In the genomic region with DNA sequence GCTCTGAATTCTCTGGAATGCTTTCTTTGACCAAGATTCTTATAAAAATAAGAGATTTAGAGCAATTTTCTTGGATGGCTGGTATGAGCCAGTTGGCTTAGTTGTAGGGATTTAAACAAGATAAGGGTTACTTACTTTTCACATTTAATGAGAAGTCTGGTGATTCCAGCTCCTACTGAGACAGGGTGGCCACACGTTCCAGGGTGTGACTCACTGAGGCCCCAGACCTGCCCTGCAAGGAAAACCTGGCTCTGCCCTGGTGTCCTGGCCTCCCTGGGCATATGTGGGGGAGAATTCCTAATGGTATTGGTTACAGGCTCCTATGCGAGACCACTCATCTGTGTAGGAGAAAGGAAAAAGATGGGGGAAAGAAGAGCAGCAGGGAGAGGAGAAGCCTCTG, we compare ENCODE assay signal across 15 cellular contexts.
DNase-seq lines count a peak whose midpoint lies in the region; ATAC-seq and TF ChIP-seq lines count a peak whose summit lies in the region.
"Had no signal": no experiment of that assay in that cellular context is flagged by ENCODE, and none has a peak within 500 bp of the region (broad histone marks: within the 10 kb centered on the region; RNA-seq: fewer than 3 reads in every experiment).

No MANE protein-coding gene starts in this region.

- ATAC-seq in HG02571 (IDR thresholded peaks at IDR 0.05; ENCODE audit: unreplicated experiment) (no peak), gastrocnemius medialis (no peak)
- ATAC-seq: WTC11 had no signal

- no peak overlapping the region for H3K4me3 ChIP-seq in ascending aorta
- no peak overlapping the region for H3K4me3 ChIP-seq in smooth muscle cell
- no peak overlapping the region for H3K4me3 ChIP-seq in gastrocnemius medialis
- H3K4me3 ChIP-seq: colonic mucosa, ovary, Peyer's patch had no signal

- H3K9me3 ChIP-seq in ascending aorta (no peaks in the 10 kb centered on the region), smooth muscle cell (replicated peaks; ENCODE audit: low read depth) (no peaks in the 10 kb centered on the region), gastrocnemius medialis (no peaks in the 10 kb centered on the region)
- H3K9me3 ChIP-seq: colonic mucosa, ovary, Peyer's patch had no signal

- no peaks in the 10 kb centered on the region for H3K79me2 ChIP-seq in smooth muscle cell (ENCODE audit: low read depth)

- H3K27ac ChIP-seq in ascending aorta: peak overlapping the region; percentile 23 to 29
- peak overlapping the region; percentile 89 for H3K27ac ChIP-seq in smooth muscle cell (ENCODE audit: low read depth)
- H3K27ac ChIP-seq in gastrocnemius medialis: no peak overlapping the region
- H3K27ac ChIP-seq: colonic mucosa, Peyer's patch had no signal

- no peaks in the 10 kb centered on the region for H3K27me3 ChIP-seq in ascending aorta
- no peaks in the 10 kb centered on the region for H3K27me3 ChIP-seq in smooth muscle cell (ENCODE audit: low read depth)
- no peaks in the 10 kb centered on the region for H3K27me3 ChIP-seq in gastrocnemius medialis
- H3K27me3 ChIP-seq: colonic mucosa, ovary, Peyer's patch had no signal

- no peak overlapping the region for H2AFZ ChIP-seq in smooth muscle cell (ENCODE audit: low read depth)

- peaks cover 56 to 88% of the 10 kb centered on the region in 2 donors for H3K36me3 ChIP-seq in ascending aorta
- H3K36me3 ChIP-seq in smooth muscle cell (ENCODE audit: low read depth): no peaks in the 10 kb centered on the region
- H3K36me3 ChIP-seq in gastrocnemius medialis: peaks cover 3 to 34% of the 10 kb centered on the region in 2 donors
- H3K36me3 ChIP-seq: ovary had no signal

- no peak overlapping the region for H3K9ac ChIP-seq in smooth muscle cell (ENCODE audit: low read depth)

- WGBS in smooth muscle cell (ENCODE audit: low lambda C conversion rate): 6% methylated on average over 2 of the region's 2 CpGs

- in situ Hi-C loops in gastrocnemius medialis (cut with MboI; ENCODE audit: low sequenced_read_pairs in 4 of 4): no loop called here

- DNase-seq in H4 (ENCODE audit: low spot score) (peak; percentile 74), ascending aorta (ENCODE audit: low spot score in 2 of 2) (no peak), hepatic stellate cell (ENCODE audit: low spot score) (peak; percentile 51), smooth muscle cell (lab: John Stamatoyannopoulos, UW; ENCODE audit: unreplicated experiment) (no peak), gastrocnemius medialis (no peak), T1000 (lab: John Stamatoyannopoulos, UW) (no peak)
- DNase-seq: colonic mucosa, left cardiac atrium, NCI-H2081 treated with DMSO at 0.1 percent for 48 hours, NCI-H82, ovary, Peyer's patch, small intestine had no signal

- TF ChIP-seq CTCF in ascending aorta (IDR thresholded peaks at IDR 0.05) (no peak), smooth muscle cell (IDR thresholded peaks at IDR 0.05; ENCODE audit: borderline replicate concordance, insufficient read depth, poor library complexity, severe bottlenecking) (no peak), gastrocnemius medialis (IDR thresholded peaks at IDR 0.05 in 4 of 5, conservative IDR thresholded peaks at IDR 0.05 in 1 of 5) (no peak)

- TF ChIP-seq POLR2A in gastrocnemius medialis (IDR thresholded peaks at IDR 0.05): no peak

- intact Hi-C loops in ascending aorta (cut with DNase I) (no loop called here), gastrocnemius medialis (cut with DNase I; ENCODE audit: low total_unique reads) (no loop called here)

- peaks cover 29% of the 10 kb centered on the region for H3F3A ChIP-seq in smooth muscle cell (ENCODE audit: low read depth)

- H4K20me1 ChIP-seq in smooth muscle cell (ENCODE audit: low read depth): peaks cover 7% of the 10 kb centered on the region

- peak overlapping the region; percentile 78 for H3K4me2 ChIP-seq in smooth muscle cell

- H3K4me1 ChIP-seq in ascending aorta: no peaks in the 10 kb centered on the region
- H3K4me1 ChIP-seq in smooth muscle cell (ENCODE audit: low read depth): peaks cover 8% of the 10 kb centered on the region
- H3K4me1 ChIP-seq in gastrocnemius medialis: peaks cover 0 to 6% of the 10 kb centered on the region in 2 donors
- H3K4me1 ChIP-seq: colonic mucosa, Peyer's patch had no signal

Comparison
In these comparisons a context has a peak if more than half of its experiments do, and no peak if none do; other contexts are left out.
1. DNase-seq: peak in H4 (single experiment) and hepatic stellate cell (single experiment); none in ascending aorta (0 of 2), smooth muscle cell (single experiment), gastrocnemius medialis (0 of 2) and T1000 (single experiment).
2. H3K27ac ChIP-seq: peak in ascending aorta (2 of 2) and smooth muscle cell (single experiment); none in gastrocnemius medialis (0 of 4).